23 cellular contexts compared by ENCODE assay signal in genomic region chr10:124820121-124820520, GRCh38.
"Had no signal": no experiment of that assay in that cellular context is flagged by ENCODE, and none has a peak within 500 bp of the region (broad histone marks: within the 10 kb centered on the region; RNA-seq: fewer than 3 reads in every experiment).

No MANE protein-coding gene starts in this region.

- H3K27me3 ChIP-seq: right atrium auricular region, stomach, tibial artery had no signal

- H3K36me3 ChIP-seq: right atrium auricular region had no signal

- H3K27ac Mint-ChIP-seq: immature natural killer cell, nephron progenitor cell, type B pancreatic cell had no signal

- H3K9me3 ChIP-seq: lower lobe of right lung, prostate gland, right atrium auricular region, stomach, tibial artery had no signal

- H3K9me3 Mint-ChIP-seq: immature natural killer cell; naive thymus-derived CD8-positive, alpha-beta T cell; type B pancreatic cell had no signal

- H3K4me3 Mint-ChIP-seq: immature natural killer cell; naive thymus-derived CD8-positive, alpha-beta T cell; nephron progenitor cell; type B pancreatic cell had no signal

- H3K4me1 Mint-ChIP-seq: immature natural killer cell, nephron progenitor cell had no signal

- H3K27ac ChIP-seq: coronary artery, lower lobe of right lung, prostate gland, right atrium auricular region, stomach, tibial artery had no signal

- H3K4me1 ChIP-seq: lower lobe of right lung, prostate gland, right atrium auricular region, tibial artery had no signal

- DNase-seq: dermis blood vessel endothelial cell; effector memory CD4-positive, alpha-beta T cell; hypothalamus; immature natural killer cell; islet precursor cell; kidney glomerular epithelial cell; left ventricle myocardium superior; lower lobe of right lung; naive thymus-derived CD8-positive, alpha-beta T cell; nephron progenitor cell; nucleus accumbens; stimulated activated CD4-positive, alpha-beta T cell treated with anti-CD3 and anti-CD28 coated beads, Interleukin-12 subunit alpha, Interleukin-12 subunit beta, amount 100 ng/mL, for 4 hours; stimulated activated CD4-positive, alpha-beta T cell treated with anti-CD3 and anti-CD28 coated beads, Interleukin-1b, Interleukin-23, amount 100 ng/mL, for 48 hours; stimulated activated CD4-positive, alpha-beta T cell treated with anti-CD3 and anti-CD28 coated beads, Interleukin-4, amount 100 ng/mL, for 1 hour; stimulated activated CD8-positive, alpha-beta memory T cell treated with anti-CD3 and anti-CD28 coated beads, Interleukin-4, amount 100 ng/mL, for 48 hours; stimulated activated naive CD4-positive, alpha-beta T cell treated with Interleukin-2 at 50 U/mL for 16 hours; stomach; tibial artery had no signal

- H3K27me3 Mint-ChIP-seq: naive thymus-derived CD8-positive, alpha-beta T cell; type B pancreatic cell had no signal

- H3K4me3 ChIP-seq: coronary artery, lower lobe of right lung, prostate gland, right atrium auricular region, smooth muscle cell, stomach, tibial artery had no signal
